9 cellular contexts compared by ENCODE assay signal in the genomic region with DNA sequence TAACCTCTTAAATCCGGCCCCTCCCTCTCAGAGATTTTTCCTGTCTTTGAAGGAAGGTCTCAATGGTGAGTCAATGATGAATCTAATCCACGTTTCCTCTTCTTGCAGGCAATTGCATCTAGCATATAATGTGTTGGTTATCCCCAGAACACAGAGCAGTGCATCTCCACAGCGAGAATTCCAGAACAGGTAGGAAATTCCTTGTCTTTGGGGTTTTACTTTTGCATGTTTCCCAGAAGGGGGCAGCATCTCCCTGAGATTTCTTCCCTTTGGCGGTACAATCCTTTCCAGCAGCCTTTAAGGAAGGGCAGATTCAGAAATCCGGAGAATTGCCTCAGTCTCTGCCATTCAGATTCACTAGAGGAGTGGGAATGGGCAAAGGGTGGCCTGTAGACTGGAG.
DNase-seq lines count a peak whose midpoint lies in the region; ATAC-seq and TF ChIP-seq lines count a peak whose summit lies in the region.
"Had no signal": no experiment of that assay in that cellular context is flagged by ENCODE, and none has a peak within 500 bp of the region (broad histone marks: within the 10 kb centered on the region; RNA-seq: fewer than 3 reads in every experiment).

No MANE protein-coding gene starts in this region.

- no peak overlapping the region for H3K4me3 Mint-ChIP-seq in activated CD4-positive, alpha-beta T cell treated with anti-CD3 and anti-CD28 coated beads for 36 hours
- H3K4me3 Mint-ChIP-seq in nephron, result no peak overlapping the region
- no peak overlapping the region for H3K4me3 Mint-ChIP-seq in activated naive CD8-positive, alpha-beta T cell treated with anti-CD3 and anti-CD28 coated beads for 36 hours

- peak; percentile 5 for DNase-seq in activated CD4-positive, alpha-beta T cell treated with anti-CD3 and anti-CD28 coated beads for 36 hours
- DNase-seq in activated CD4-positive, alpha-beta T cell treated with anti-CD3 and anti-CD28 coated beads, Interleukin-2, amount 50 U/mL, for 1 hour, result no peak
- DNase-seq in NCI-H82 (lab: John Stamatoyannopoulos, UW) (peak; percentile 62), epithelial cell of esophagus (ENCODE audit: low read depth) (peak; percentile 54), cortex of kidney (lab: John Stamatoyannopoulos, UW) (no peak)
- no peak for DNase-seq in activated naive CD8-positive, alpha-beta T cell treated with anti-CD3 and anti-CD28 coated beads for 36 hours

- peaks cover 9% of the 10 kb centered on the region for H3K27me3 Mint-ChIP-seq in activated CD4-positive, alpha-beta T cell treated with anti-CD3 and anti-CD28 coated beads for 36 hours
- peaks cover 62% of the 10 kb centered on the region for H3K27me3 Mint-ChIP-seq in nephron (ENCODE audit: low read depth)
- peaks cover 20% of the 10 kb centered on the region for H3K27me3 Mint-ChIP-seq in activated naive CD8-positive, alpha-beta T cell treated with anti-CD3 and anti-CD28 coated beads for 36 hours

- intact Hi-C loops in activated CD4-positive, alpha-beta T cell treated with anti-CD3 and anti-CD28 coated beads for 36 hours (cut with DNase I, micrococcal nuclease), result no loop called here

- H3K4me1 Mint-ChIP-seq in activated CD4-positive, alpha-beta T cell treated with anti-CD3 and anti-CD28 coated beads for 36 hours, result no peaks in the 10 kb centered on the region
- H3K4me1 Mint-ChIP-seq in nephron, result peaks cover 28% of the 10 kb centered on the region
- H3K4me1 Mint-ChIP-seq in activated naive CD8-positive, alpha-beta T cell treated with anti-CD3 and anti-CD28 coated beads for 36 hours, result no peaks in the 10 kb centered on the region

- ATAC-seq in activated CD4-positive, alpha-beta T cell treated with anti-CD3 and anti-CD28 coated beads for 36 hours, result no peak
- no peak for ATAC-seq in activated CD4-positive, CD25-positive, alpha-beta regulatory T cell treated with anti-CD3 and anti-CD28 coated beads, Interleukin-2, amount 50 U/mL, for 24 hours
- ATAC-seq: activated naive CD4-positive, alpha-beta T cell treated with anti-CD3 and anti-CD28 coated beads, Interleukin-2, amount 50 U/mL, for 72 hours had no signal

- no peak overlapping the region for H3K4me3 ChIP-seq in epithelial cell of esophagus (ENCODE audit: low read length)

- CTCF ChIA-PET in activated CD4-positive, alpha-beta T cell treated with anti-CD3 and anti-CD28 coated beads for 36 hours (lab: Charles Lee), result interaction anchor here (0.8 kb wide), 1 partner anchor 12 kb away, joined by 4 read pairs; no protein-coding TSS in a partner anchor

- no peaks in the 10 kb centered on the region for H3K36me3 Mint-ChIP-seq in activated CD4-positive, alpha-beta T cell treated with anti-CD3 and anti-CD28 coated beads for 36 hours (ENCODE audit: low read depth)
- no peaks in the 10 kb centered on the region for H3K36me3 Mint-ChIP-seq in nephron (ENCODE audit: low read depth)
- H3K36me3 Mint-ChIP-seq in activated naive CD8-positive, alpha-beta T cell treated with anti-CD3 and anti-CD28 coated beads for 36 hours, result no peaks in the 10 kb centered on the region
- H3K36me3 Mint-ChIP-seq: activated naive CD4-positive, alpha-beta T cell treated with anti-CD3 and anti-CD28 coated beads, Interleukin-2, amount 50 U/mL, for 72 hours had no signal

- no peak overlapping the region for H3K27ac Mint-ChIP-seq in activated CD4-positive, alpha-beta T cell treated with anti-CD3 and anti-CD28 coated beads for 36 hours
- no peak overlapping the region for H3K27ac Mint-ChIP-seq in nephron
- no peak overlapping the region for H3K27ac Mint-ChIP-seq in activated naive CD8-positive, alpha-beta T cell treated with anti-CD3 and anti-CD28 coated beads for 36 hours
- H3K27ac Mint-ChIP-seq: activated naive CD4-positive, alpha-beta T cell treated with anti-CD3 and anti-CD28 coated beads, Interleukin-2, amount 50 U/mL, for 72 hours had no signal

- POLR2A ChIA-PET in activated CD4-positive, alpha-beta T cell treated with anti-CD3 and anti-CD28 coated beads for 36 hours (lab: Charles Lee), result no interaction called here

- TF ChIP-seq CTCF in epithelial cell of esophagus (IDR thresholded peaks at IDR 0.05; ENCODE audit: insufficient read depth, low read depth, low read length, missing control alignments), result peak; percentile 66
- TF ChIP-seq CTCF in nephron (IDR thresholded peaks at IDR 0.05; ENCODE audit: unreplicated experiment in 3 of 3), result peak; percentile 67 to 78 (median 70)

- no peaks in the 10 kb centered on the region for H3K9me3 Mint-ChIP-seq in activated CD4-positive, alpha-beta T cell treated with anti-CD3 and anti-CD28 coated beads for 36 hours (ENCODE audit: low read depth)
- no peaks in the 10 kb centered on the region for H3K9me3 Mint-ChIP-seq in nephron
- H3K9me3 Mint-ChIP-seq in activated naive CD8-positive, alpha-beta T cell treated with anti-CD3 and anti-CD28 coated beads for 36 hours, result no peaks in the 10 kb centered on the region
- H3K9me3 Mint-ChIP-seq: activated naive CD4-positive, alpha-beta T cell treated with anti-CD3 and anti-CD28 coated beads, Interleukin-2, amount 50 U/mL, for 72 hours had no signal

Comparison
In these comparisons a context has a peak if more than half of its experiments do, and no peak if none do; other contexts are left out.
1. DNase-seq: peak in activated CD4-positive, alpha-beta T cell treated with anti-CD3 and anti-CD28 coated beads for 36 hours (single experiment), NCI-H82 (single experiment) and epithelial cell of esophagus (single experiment); none in activated CD4-positive, alpha-beta T cell treated with anti-CD3 and anti-CD28 coated beads, Interleukin-2, amount 50 U/mL, for 1 hour (single experiment), cortex of kidney (single experiment) and activated naive CD8-positive, alpha-beta T cell treated with anti-CD3 and anti-CD28 coated beads for 36 hours (single experiment).